ENCODE assay signal across 8 cellular contexts in genomic region chr16:2904100-2904921, GRCh38. TPM values are rescaled to one million over a fixed set of nuclear protein-coding genes. Genes with fewer than 3 reads are reported as not detected.
DNase-seq lines count a peak whose midpoint lies in the region; ATAC-seq lines count a peak whose summit lies in the region.

No MANE protein-coding gene starts in this region.

- ATAC-seq in HG03097 (IDR thresholded peaks at IDR 0.05; ENCODE audit: low FRiP score, unreplicated experiment): peak; percentile 7

- peak; percentile 86 for DNase-seq in SIG-M5 treated with dmso at 0.1 percent for 504 hours (lab: John Stamatoyannopoulos, UW; ENCODE audit: unreplicated experiment)
- DNase-seq in SIG-M5 (lab: John Stamatoyannopoulos, UW): no peak
- peak; percentile 66 for DNase-seq in NCI-H345 treated with DMSO at 0.1 percent for 48 hours (lab: John Stamatoyannopoulos, UW; ENCODE audit: unreplicated experiment)
- peak; percentile 55 to 62 for DNase-seq in activated CD4-positive, alpha-beta T cell treated with anti-CD3 and anti-CD28 coated beads for 24 hours (ENCODE audit: low read depth in 2 of 2)
- peak; percentile 92 for DNase-seq in cerebellum (ENCODE audit: low spot score)
- peak; percentile 89 for DNase-seq in kidney tubule cell (ENCODE audit: low spot score)
- DNase-seq in stimulated activated CD4-positive, alpha-beta T cell treated with anti-CD3 and anti-CD28 coated beads, Interleukin-15, amount 100 ng/mL, for 48 hours (ENCODE audit: low read depth in 2 of 2): peak; percentile 62 to 71

RNA-seq across cellular contexts. Expression of gene FLYWCH1, which starts 7.4 kb away (rescaled TPM):
- 17.6 TPM for total RNA-seq in cerebellum

RNA-seq across cellular contexts. Expression of gene FLYWCH2, which starts 21.3 kb away (rescaled TPM):
- 21.8 TPM for total RNA-seq in cerebellum

RNA-seq across cellular contexts. Expression of gene PRSS22, which starts 46.3 kb away (rescaled TPM):
- total RNA-seq in cerebellum: not detected

RNA-seq across cellular contexts. Expression of gene KREMEN2, which starts 59.8 kb away (rescaled TPM):
- not detected for total RNA-seq in cerebellum
